2 cellular contexts compared by ENCODE assay signal in the genomic region with DNA sequence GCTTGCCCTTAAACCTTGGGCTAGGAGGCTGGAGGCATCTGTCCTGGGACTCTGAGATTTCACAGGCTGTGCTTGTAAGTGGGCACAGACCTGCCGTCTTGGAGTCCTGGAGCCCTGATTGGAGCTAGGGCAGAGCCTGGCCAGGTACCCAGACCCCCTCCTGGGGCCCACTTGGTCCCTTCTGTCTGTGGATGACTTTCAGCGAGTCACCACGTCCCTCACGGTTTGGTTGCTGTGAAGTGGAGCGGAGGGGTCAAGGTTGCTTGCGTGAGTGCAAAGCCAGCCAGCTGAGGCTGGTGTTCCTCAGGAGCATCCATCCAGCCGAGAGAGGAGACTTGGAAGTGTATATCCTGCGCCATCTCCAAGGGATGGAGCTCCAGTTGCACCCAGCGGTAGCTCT. TPM values are rescaled to one million over a fixed set of nuclear protein-coding genes. Genes with fewer than 3 reads are reported as not detected.
"Had no signal": no experiment of that assay in that cellular context is flagged by ENCODE, and none has a peak within 500 bp of the region (broad histone marks: within the 10 kb centered on the region; RNA-seq: fewer than 3 reads in every experiment).

No MANE protein-coding gene starts in this region.

RNA-seq across cellular contexts. Expression of gene KCNJ12, which starts 55.1 kb away (rescaled TPM):
- total RNA-seq: esophagus mucosa, lung microvascular endothelial cell had no signal
